8 cellular contexts compared by ENCODE assay signal in the genomic region with DNA sequence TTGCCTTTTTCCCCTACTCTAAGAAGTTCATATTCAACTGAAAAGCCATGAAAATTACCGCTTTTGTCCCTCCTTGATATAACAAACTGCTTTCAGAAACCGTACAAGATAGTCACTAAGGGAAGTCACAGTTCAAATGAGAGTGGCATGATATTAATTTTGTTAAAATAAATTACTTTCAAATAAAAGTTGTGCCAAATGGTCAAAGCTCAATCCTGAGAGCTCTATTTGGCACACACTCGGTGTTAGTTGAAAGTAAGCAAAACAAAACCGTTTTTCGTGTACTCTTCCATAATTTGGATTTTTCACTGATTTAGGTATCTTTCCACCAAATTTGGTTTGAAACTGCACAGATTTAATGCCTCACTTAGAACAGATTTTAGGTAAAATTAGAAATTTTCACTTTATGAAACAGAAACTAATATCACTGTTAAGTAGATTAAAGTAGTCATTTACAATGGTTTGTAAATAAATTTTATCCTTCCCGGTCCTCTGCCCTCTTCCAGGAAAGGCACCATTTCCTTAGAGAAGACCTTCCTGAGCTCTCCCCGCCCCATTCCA. TPM values are rescaled to one million over a fixed set of nuclear protein-coding genes. Genes with fewer than 3 reads are reported as not detected.
A peak's percentile ranks its signal among the peaks of the same experiment; 100 is the strongest.
DNase-seq lines count a peak whose midpoint lies in the region; ATAC-seq, FAIRE-seq and TF ChIP-seq lines count a peak whose summit lies in the region.

No MANE protein-coding gene starts in this region.

- H3K4me2 ChIP-seq in SK-N-SH (peak overlapping the region; percentile 91), keratinocyte (ENCODE audit: control insufficient read depth, extremely low read depth, insufficient read depth, low read depth, low read length) (peak overlapping the region; percentile 93)

- TF ChIP-seq CTCF in SK-N-SH (IDR thresholded peaks at IDR 0.05) (no peak), keratinocyte (optimal IDR thresholded peaks at IDR 0.05 in 1 of 3, IDR thresholded peaks at IDR 0.05 in 1 of 3, conservative IDR thresholded peaks at IDR 0.05 in 1 of 3; ENCODE audit: extremely low read depth in 1 of 3, insufficient read depth in 2 of 3, low read length in 3 of 3) (no peak)

- H3K9ac ChIP-seq in SK-N-SH (peak overlapping the region; percentile 76), keratinocyte (ENCODE audit: control insufficient read depth, extremely low read depth, insufficient read depth, low read length) (peak overlapping the region; percentile 95)

- dilution Hi-C loops in keratinocyte (cut with MboI; ENCODE audit: extremely low pct_ligation_motif_present, low sequenced_read_pairs): no loop called here

- no peaks in the 10 kb centered on the region for H4K20me1 ChIP-seq in SK-N-SH (ENCODE audit: insufficient read depth)
- H4K20me1 ChIP-seq in keratinocyte (ENCODE audit: control insufficient read depth, extremely low read depth, insufficient read depth, low read length): no peaks in the 10 kb centered on the region

- no peak for DNase-seq in SK-N-SH
- no peak for DNase-seq in keratinocyte (ENCODE audit: low read depth, low spot score)
- peak; percentile 18 for DNase-seq in superior temporal gyrus (ENCODE audit: extremely low spot score)

- POLR2A ChIA-PET in SK-N-SH (lab: Yijun Ruan, JAX): interaction anchor here (0.6 to 2.5 kb wide), 7 partner anchors 100 to 563 kb away, joined by 3 to 14 read pairs (median 6); a partner anchor contains a TSS

- no peak for TF ChIP-seq EP300 in SK-N-SH (IDR thresholded peaks at IDR 0.05; ENCODE audit: borderline replicate concordance in 1 of 2, low read depth in 1 of 2, low read length in 1 of 2)

- peak overlapping the region; percentile 97 for H3K27ac Mint-ChIP-seq in activated naive CD8-positive, alpha-beta T cell

- H3K27ac ChIP-seq in SK-N-SH (ENCODE audit: low read depth in 2 of 2, low read length in 1 of 2): peak overlapping the region; percentile 72 to 98
- H3K27ac ChIP-seq in keratinocyte (ENCODE audit: control insufficient read depth, insufficient read depth, low read length): peak overlapping the region; percentile 89

- H2AFZ ChIP-seq in SK-N-SH (ENCODE audit: low read depth): peak overlapping the region; percentile 94
- H2AFZ ChIP-seq in keratinocyte (ENCODE audit: control insufficient read depth, low read length): peak overlapping the region; percentile 86

- H3K4me3 ChIP-seq in SK-N-SH (ENCODE audit: low read depth in 2 of 2, low read length in 1 of 2) (peak overlapping the region; percentile 83 to 85), keratinocyte (ENCODE audit: control insufficient read depth in 2 of 3, extremely low read depth in 1 of 3, insufficient read depth in 2 of 3, low read depth in 1 of 3, low read length in 3 of 3) (peak overlapping the region; percentile 60 to 96 (median 86))

- peaks cover 2% of the 10 kb centered on the region for H3K9me1 ChIP-seq in keratinocyte (ENCODE audit: control insufficient read depth, extremely low read depth, insufficient read depth, low read length)

- no peaks in the 10 kb centered on the region for H3K36me3 ChIP-seq in SK-N-SH (replicated peaks in 1 of 2; ENCODE audit: control insufficient read depth in 1 of 2, insufficient read depth in 2 of 2, low read length in 1 of 2)
- H3K36me3 ChIP-seq in keratinocyte (ENCODE audit: control insufficient read depth in 2 of 2, extremely low read depth in 1 of 2, insufficient read depth in 2 of 2, low read length in 2 of 2): no peaks in the 10 kb centered on the region

- H3K27me3 ChIP-seq in SK-N-SH (ENCODE audit: insufficient read depth) (no peaks in the 10 kb centered on the region), keratinocyte (ENCODE audit: control insufficient read depth, extremely low read depth, insufficient read depth, low read length) (no peaks in the 10 kb centered on the region)

- peaks cover 2% of the 10 kb centered on the region for H3K27me3 Mint-ChIP-seq in activated naive CD8-positive, alpha-beta T cell

- no peak for TF ChIP-seq RAD21 in SK-N-SH (IDR thresholded peaks at IDR 0.05; ENCODE audit: low read length)

- no peaks in the 10 kb centered on the region for H3K9me3 ChIP-seq in SK-N-SH
- H3K9me3 ChIP-seq in keratinocyte (ENCODE audit: control insufficient read depth, low read depth, low read length): no peaks in the 10 kb centered on the region

- no peaks in the 10 kb centered on the region for H3K36me3 Mint-ChIP-seq in activated naive CD8-positive, alpha-beta T cell

- ATAC-seq in SK-N-SH treated with all-trans-retinoic acid at 6 μM for 48 hours: no peak; the same call in 2 of the 3 replicates
- ATAC-seq in GM19023 (IDR thresholded peaks at IDR 0.05; ENCODE audit: unreplicated experiment): no peak
- ATAC-seq in HG02763 (IDR thresholded peaks at IDR 0.05; ENCODE audit: unreplicated experiment): no peak
- ATAC-seq in HG03097 (IDR thresholded peaks at IDR 0.05; ENCODE audit: low FRiP score, unreplicated experiment): no peak

- H3K4me3 Mint-ChIP-seq in activated naive CD8-positive, alpha-beta T cell: peak overlapping the region; percentile 97

- no peaks in the 10 kb centered on the region for H3K9me3 Mint-ChIP-seq in activated naive CD8-positive, alpha-beta T cell (ENCODE audit: low read depth)

- H3K79me2 ChIP-seq in SK-N-SH (ENCODE audit: insufficient read depth) (peaks cover 22% of the 10 kb centered on the region), keratinocyte (ENCODE audit: control insufficient read depth, insufficient read depth, low read length) (peaks cover 25% of the 10 kb centered on the region)

- H3K4me1 ChIP-seq in SK-N-SH (ENCODE audit: control insufficient read depth in 1 of 2, insufficient read depth in 2 of 2, low read depth in 1 of 2, low read length in 1 of 2) (peaks cover 5 to 22% of the 10 kb centered on the region in 2 experiments; a peak in 3 of 4 replicates), keratinocyte (ENCODE audit: control insufficient read depth, extremely low read depth, insufficient read depth, low read length) (peaks cover 13% of the 10 kb centered on the region)

- whole genome bisulfite sequencing in SK-N-SH (ENCODE audit: low lambda C conversion rate): 15% methylated on average over 7 of the region's 7 CpGs

- no peaks in the 10 kb centered on the region for H3F3A ChIP-seq in SK-N-SH (replicated peaks; ENCODE audit: insufficient read depth)

- H3K4me1 Mint-ChIP-seq in activated naive CD8-positive, alpha-beta T cell (ENCODE audit: low read depth): peaks cover 36% of the 10 kb centered on the region

- H3K9me2 ChIP-seq in SK-N-SH: no peaks in the 10 kb centered on the region

- FAIRE-seq in keratinocyte (lab: Jason Lieb, UNC): no peak

- CTCF ChIA-PET in SK-N-SH (lab: Yijun Ruan, JAX): interaction anchor here (1.1 to 1.3 kb wide), 2 partner anchors 15 to 91 kb away, joined by 3 to 4 read pairs; no protein-coding TSS in a partner anchor

TF ChIP-seq in SK-N-SH, 30 proteins besides CTCF, POLR2A, EP300 and RAD21:
- TF ChIP-seq MEF2A (IDR thresholded peaks at IDR 0.05; ENCODE audit: borderline replicate concordance, low read depth) (no peak), SIN3A (IDR thresholded peaks at IDR 0.05; ENCODE audit: borderline replicate concordance, low read depth, low read length) (no peak), GABPA (IDR thresholded peaks at IDR 0.05; ENCODE audit: low read depth) (no peak), TCF12 (IDR thresholded peaks at IDR 0.05) (no peak), FOXM1 (IDR thresholded peaks at IDR 0.05; ENCODE audit: low read depth) (no peak), EZH2phosphoT487 (IDR thresholded peaks at IDR 0.05; ENCODE audit: borderline replicate concordance, low read depth) (no peak), RCOR1 (IDR thresholded peaks at IDR 0.05; ENCODE audit: low read length) (no peak)

TF ChIP-seq in SK-N-SH treated with all-trans-retinoic acid at 6 μM for 48 hours, 23 proteins besides CTCF, POLR2A, EP300 and RAD21 (continues in another document):
- TF ChIP-seq BACH2 (CRISPR knock-in tag; IDR thresholded peaks at IDR 0.05; ENCODE audit: borderline replicate concordance) (no peak), ZFP30 (CRISPR knock-in tag; IDR thresholded peaks at IDR 0.05) (no peak), OSR1 (CRISPR knock-in tag; IDR thresholded peaks at IDR 0.05) (no peak)
- TF ChIP-seq, protein P1, sequence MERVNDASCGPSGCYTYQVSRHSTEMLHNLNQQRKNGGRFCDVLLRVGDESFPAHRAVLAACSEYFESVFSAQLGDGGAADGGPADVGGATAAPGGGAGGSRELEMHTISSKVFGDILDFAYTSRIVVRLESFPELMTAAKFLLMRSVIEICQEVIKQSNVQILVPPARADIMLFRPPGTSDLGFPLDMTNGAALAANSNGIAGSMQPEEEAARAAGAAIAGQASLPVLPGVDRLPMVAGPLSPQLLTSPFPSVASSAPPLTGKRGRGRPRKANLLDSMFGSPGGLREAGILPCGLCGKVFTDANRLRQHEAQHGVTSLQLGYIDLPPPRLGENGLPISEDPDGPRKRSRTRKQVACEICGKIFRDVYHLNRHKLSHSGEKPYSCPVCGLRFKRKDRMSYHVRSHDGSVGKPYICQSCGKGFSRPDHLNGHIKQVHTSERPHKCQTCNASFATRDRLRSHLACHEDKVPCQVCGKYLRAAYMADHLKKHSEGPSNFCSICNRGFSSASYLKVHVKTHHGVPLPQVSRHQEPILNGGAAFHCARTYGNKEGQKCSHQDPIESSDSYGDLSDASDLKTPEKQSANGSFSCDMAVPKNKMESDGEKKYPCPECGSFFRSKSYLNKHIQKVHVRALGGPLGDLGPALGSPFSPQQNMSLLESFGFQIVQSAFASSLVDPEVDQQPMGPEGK (CRISPR knock-in tag; IDR thresholded peaks at IDR 0.05; ENCODE audit: borderline replicate concordance): no peak

RNA-seq across cellular contexts. Expression of a gene that starts 0.7 kb away (rescaled TPM):
- polyA plus RNA-seq in SK-N-SH (2012; rRNA removed): 8.4 and 12.4 TPM in 2 replicates
- 15.4 and 16.5 TPM in 2 replicates for polyA plus RNA-seq in SK-N-SH (2012; cell fraction: cytosol; rRNA removed)
- polyA plus RNA-seq in SK-N-SH (2012; cell fraction: nucleus; rRNA removed): 3.6 and 8.0 TPM in 2 replicates
- polyA plus RNA-seq in keratinocyte: 19.4 to 28.0 TPM (median 20.5 TPM) in 3 replicates
- 11.4 TPM for polyA plus RNA-seq in keratinocyte (2011; ENCODE audit: low read depth)
- polyA plus RNA-seq in keratinocyte (2011; cell fraction: cytosol; rRNA removed): 16.8 and 29.9 TPM in 2 replicates
- polyA plus RNA-seq in keratinocyte (2011; cell fraction: nucleus; rRNA removed): 13.8 and 14.4 TPM in 2 replicates
- 13.4 and 17.4 TPM in 2 replicates for polyA plus RNA-seq in keratinocyte (2012; ENCODE audit: low replicate concordance)
- polyA minus RNA-seq in keratinocyte: 2.3 to 25.6 TPM (median 15.8 TPM) in 3 replicates
- 18.8 TPM for polyA minus RNA-seq in keratinocyte (2011; cell fraction: cytosol; rRNA and poly(A)+ RNA removed)
- polyA minus RNA-seq in keratinocyte (2011; cell fraction: nucleus; rRNA and poly(A)+ RNA removed): 12.3 and 17.7 TPM in 2 replicates
